ENCODE assay signal across 1 cellular context in the genomic region with DNA sequence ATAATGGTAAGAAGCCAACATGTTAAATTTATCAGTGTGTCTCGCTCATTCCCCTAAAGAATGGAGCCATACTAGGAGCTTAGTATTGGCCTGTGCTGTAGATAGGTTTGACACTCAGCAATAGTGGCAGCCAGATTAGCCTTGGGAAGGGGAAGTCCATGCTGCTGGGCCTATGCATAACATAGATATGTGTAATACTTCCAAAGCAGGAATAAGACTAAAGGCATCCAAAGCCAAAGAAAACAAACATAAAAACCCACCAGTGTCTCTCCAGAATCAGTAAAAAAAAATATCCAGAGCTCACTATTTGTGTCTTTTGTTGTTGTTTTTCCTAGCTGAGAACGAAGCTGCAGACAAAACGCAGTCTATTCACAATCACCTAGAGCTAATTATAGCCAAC.
TF ChIP-seq lines count a peak whose summit lies in the region.

No MANE protein-coding gene starts in this region.

TF ChIP-seq in SK-N-SH, 30 proteins besides CTCF, POLR2A, EP300 and RAD21 (continued from another document):
- TF ChIP-seq, protein P1, sequence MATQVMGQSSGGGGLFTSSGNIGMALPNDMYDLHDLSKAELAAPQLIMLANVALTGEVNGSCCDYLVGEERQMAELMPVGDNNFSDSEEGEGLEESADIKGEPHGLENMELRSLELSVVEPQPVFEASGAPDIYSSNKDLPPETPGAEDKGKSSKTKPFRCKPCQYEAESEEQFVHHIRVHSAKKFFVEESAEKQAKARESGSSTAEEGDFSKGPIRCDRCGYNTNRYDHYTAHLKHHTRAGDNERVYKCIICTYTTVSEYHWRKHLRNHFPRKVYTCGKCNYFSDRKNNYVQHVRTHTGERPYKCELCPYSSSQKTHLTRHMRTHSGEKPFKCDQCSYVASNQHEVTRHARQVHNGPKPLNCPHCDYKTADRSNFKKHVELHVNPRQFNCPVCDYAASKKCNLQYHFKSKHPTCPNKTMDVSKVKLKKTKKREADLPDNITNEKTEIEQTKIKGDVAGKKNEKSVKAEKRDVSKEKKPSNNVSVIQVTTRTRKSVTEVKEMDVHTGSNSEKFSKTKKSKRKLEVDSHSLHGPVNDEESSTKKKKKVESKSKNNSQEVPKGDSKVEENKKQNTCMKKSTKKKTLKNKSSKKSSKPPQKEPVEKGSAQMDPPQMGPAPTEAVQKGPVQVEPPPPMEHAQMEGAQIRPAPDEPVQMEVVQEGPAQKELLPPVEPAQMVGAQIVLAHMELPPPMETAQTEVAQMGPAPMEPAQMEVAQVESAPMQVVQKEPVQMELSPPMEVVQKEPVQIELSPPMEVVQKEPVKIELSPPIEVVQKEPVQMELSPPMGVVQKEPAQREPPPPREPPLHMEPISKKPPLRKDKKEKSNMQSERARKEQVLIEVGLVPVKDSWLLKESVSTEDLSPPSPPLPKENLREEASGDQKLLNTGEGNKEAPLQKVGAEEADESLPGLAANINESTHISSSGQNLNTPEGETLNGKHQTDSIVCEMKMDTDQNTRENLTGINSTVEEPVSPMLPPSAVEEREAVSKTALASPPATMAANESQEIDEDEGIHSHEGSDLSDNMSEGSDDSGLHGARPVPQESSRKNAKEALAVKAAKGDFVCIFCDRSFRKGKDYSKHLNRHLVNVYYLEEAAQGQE (IDR thresholded peaks at IDR 0.05; ENCODE audit: low read depth, low read length), result no peak
- peak; percentile 30 for TF ChIP-seq JUND (IDR thresholded peaks at IDR 0.05)
- no peak for TF ChIP-seq EZH2phosphoT487 (IDR thresholded peaks at IDR 0.05; ENCODE audit: borderline replicate concordance, low read depth)
- no peak for TF ChIP-seq NRF1 (IDR thresholded peaks at IDR 0.05; ENCODE audit: low read depth, low read length)
- no peak for TF ChIP-seq MEF2A (IDR thresholded peaks at IDR 0.05; ENCODE audit: borderline replicate concordance, low read depth)
- no peak for TF ChIP-seq SMC3 (IDR thresholded peaks at IDR 0.05; ENCODE audit: low read depth, low read length)
- TF ChIP-seq ELF1 (IDR thresholded peaks at IDR 0.05), result no peak
- TF ChIP-seq, protein P2, sequence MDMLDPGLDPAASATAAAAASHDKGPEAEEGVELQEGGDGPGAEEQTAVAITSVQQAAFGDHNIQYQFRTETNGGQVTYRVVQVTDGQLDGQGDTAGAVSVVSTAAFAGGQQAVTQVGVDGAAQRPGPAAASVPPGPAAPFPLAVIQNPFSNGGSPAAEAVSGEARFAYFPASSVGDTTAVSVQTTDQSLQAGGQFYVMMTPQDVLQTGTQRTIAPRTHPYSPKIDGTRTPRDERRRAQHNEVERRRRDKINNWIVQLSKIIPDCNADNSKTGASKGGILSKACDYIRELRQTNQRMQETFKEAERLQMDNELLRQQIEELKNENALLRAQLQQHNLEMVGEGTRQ (IDR thresholded peaks at IDR 0.05; ENCODE audit: borderline replicate concordance, low read depth, low read length), result no peak
- no peak for TF ChIP-seq GATA2 (CRISPR knock-in tag; IDR thresholded peaks at IDR 0.05)
- TF ChIP-seq, protein P3, sequence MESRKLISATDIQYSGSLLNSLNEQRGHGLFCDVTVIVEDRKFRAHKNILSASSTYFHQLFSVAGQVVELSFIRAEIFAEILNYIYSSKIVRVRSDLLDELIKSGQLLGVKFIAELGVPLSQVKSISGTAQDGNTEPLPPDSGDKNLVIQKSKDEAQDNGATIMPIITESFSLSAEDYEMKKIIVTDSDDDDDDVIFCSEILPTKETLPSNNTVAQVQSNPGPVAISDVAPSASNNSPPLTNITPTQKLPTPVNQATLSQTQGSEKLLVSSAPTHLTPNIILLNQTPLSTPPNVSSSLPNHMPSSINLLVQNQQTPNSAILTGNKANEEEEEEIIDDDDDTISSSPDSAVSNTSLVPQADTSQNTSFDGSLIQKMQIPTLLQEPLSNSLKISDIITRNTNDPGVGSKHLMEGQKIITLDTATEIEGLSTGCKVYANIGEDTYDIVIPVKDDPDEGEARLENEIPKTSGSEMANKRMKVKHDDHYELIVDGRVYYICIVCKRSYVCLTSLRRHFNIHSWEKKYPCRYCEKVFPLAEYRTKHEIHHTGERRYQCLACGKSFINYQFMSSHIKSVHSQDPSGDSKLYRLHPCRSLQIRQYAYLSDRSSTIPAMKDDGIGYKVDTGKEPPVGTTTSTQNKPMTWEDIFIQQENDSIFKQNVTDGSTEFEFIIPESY (IDR thresholded peaks at IDR 0.05; ENCODE audit: borderline replicate concordance, low read depth), result no peak
- TF ChIP-seq NFIC (IDR thresholded peaks at IDR 0.05; ENCODE audit: borderline replicate concordance), result peak; percentile 54; the same call in 1 of the 2 replicates
- no peak for TF ChIP-seq YY1 (IDR thresholded peaks at IDR 0.05; ENCODE audit: low read depth)
- TF ChIP-seq TAF1 (IDR thresholded peaks at IDR 0.05; ENCODE audit: borderline replicate concordance, low read depth, low read length), result no peak
- TF ChIP-seq TCF12 (IDR thresholded peaks at IDR 0.05), result peak; percentile 17; the same call in 1 of the 2 replicates
- TF ChIP-seq, protein P4, sequence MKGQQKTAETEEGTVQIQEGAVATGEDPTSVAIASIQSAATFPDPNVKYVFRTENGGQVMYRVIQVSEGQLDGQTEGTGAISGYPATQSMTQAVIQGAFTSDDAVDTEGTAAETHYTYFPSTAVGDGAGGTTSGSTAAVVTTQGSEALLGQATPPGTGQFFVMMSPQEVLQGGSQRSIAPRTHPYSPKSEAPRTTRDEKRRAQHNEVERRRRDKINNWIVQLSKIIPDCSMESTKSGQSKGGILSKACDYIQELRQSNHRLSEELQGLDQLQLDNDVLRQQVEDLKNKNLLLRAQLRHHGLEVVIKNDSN (IDR thresholded peaks at IDR 0.05; ENCODE audit: borderline replicate concordance, low read depth), result no peak
- TF ChIP-seq SIN3A (IDR thresholded peaks at IDR 0.05; ENCODE audit: borderline replicate concordance, low read depth, low read length), result no peak
- TF ChIP-seq FOSL2 (IDR thresholded peaks at IDR 0.05; ENCODE audit: borderline replicate concordance, low read depth), result peak; percentile 8; the same call in 1 of the 2 replicates
- no peak for TF ChIP-seq FOXM1 (IDR thresholded peaks at IDR 0.05; ENCODE audit: low read depth)
- no peak for TF ChIP-seq POLR2AphosphoS5 (IDR thresholded peaks at IDR 0.05; ENCODE audit: low read depth, low read length)
- no peak for TF ChIP-seq GABPA (IDR thresholded peaks at IDR 0.05; ENCODE audit: low read depth)
- TF ChIP-seq, protein P5, sequence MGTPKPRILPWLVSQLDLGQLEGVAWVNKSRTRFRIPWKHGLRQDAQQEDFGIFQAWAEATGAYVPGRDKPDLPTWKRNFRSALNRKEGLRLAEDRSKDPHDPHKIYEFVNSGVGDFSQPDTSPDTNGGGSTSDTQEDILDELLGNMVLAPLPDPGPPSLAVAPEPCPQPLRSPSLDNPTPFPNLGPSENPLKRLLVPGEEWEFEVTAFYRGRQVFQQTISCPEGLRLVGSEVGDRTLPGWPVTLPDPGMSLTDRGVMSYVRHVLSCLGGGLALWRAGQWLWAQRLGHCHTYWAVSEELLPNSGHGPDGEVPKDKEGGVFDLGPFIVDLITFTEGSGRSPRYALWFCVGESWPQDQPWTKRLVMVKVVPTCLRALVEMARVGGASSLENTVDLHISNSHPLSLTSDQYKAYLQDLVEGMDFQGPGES (IDR thresholded peaks at IDR 0.05; ENCODE audit: low read depth, low read length), result no peak
- TF ChIP-seq, protein P6, sequence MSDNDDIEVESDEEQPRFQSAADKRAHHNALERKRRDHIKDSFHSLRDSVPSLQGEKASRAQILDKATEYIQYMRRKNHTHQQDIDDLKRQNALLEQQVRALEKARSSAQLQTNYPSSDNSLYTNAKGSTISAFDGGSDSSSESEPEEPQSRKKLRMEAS (IDR thresholded peaks at IDR 0.05; ENCODE audit: low read depth), result 0 out of 2 replicates have a peak, but pooled peaks have one; percentile 20
- TF ChIP-seq CHD2 (IDR thresholded peaks at IDR 0.05; ENCODE audit: low read length, partially characterized antibody), result no peak
- no peak for TF ChIP-seq RCOR1 (IDR thresholded peaks at IDR 0.05; ENCODE audit: low read length)
- no peak for TF ChIP-seq TEAD4 (IDR thresholded peaks at IDR 0.05; ENCODE audit: borderline replicate concordance, insufficient read depth)
- TF ChIP-seq RXRA (IDR thresholded peaks at IDR 0.05; ENCODE audit: borderline replicate concordance, low read depth), result no peak
- TF ChIP-seq FOXJ3 (CRISPR knock-in tag; IDR thresholded peaks at IDR 0.05), result no peak
- no peak for TF ChIP-seq MXI1 (IDR thresholded peaks at IDR 0.05; ENCODE audit: low read depth, low read length)
- TF ChIP-seq, protein P7, sequence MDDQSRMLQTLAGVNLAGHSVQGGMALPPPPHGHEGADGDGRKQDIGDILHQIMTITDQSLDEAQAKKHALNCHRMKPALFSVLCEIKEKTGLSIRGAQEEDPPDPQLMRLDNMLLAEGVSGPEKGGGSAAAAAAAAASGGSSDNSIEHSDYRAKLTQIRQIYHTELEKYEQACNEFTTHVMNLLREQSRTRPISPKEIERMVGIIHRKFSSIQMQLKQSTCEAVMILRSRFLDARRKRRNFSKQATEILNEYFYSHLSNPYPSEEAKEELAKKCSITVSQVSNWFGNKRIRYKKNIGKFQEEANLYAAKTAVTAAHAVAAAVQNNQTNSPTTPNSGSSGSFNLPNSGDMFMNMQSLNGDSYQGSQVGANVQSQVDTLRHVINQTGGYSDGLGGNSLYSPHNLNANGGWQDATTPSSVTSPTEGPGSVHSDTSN (IDR thresholded peaks at IDR 0.05), result peak; percentile 35
